Comparison of ENCODE assay signal across 8 cellular contexts in the genomic region with DNA sequence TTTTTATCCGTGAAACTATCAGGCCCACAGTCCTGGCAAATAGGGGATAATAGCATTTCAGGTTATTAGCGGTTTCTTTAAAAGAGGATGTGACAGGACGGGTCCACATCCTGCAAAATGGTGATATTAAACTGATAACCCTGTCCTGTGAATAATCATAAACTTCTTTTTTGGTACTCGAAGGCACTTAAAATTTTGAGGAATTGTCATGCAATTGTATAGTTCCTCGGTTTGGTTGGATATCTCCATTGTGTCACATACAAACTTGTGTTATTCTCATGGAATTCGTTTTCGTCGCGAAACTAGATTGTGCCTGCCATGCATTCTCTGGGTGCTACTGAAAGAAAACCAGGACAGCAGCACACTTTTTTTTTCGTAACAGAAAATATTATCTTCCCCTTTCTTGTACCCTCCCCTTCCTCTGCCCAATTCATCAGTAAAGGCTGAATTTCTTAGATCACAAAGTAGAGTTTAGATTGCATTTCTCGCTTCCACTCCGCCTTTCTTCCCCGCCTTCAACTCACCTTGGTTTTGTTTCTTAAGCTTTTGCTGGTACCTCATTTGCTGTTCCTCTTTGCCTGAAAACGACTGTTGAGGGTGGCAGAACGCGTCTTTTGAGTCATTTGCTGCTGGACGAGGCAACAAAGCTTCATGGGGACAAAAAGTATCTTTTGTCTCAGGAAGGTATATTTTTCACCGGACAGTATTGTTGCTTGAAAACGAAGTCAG. TPM values are rescaled to one million over a fixed set of nuclear protein-coding genes. Genes with fewer than 3 reads are reported as not detected.
DNase-seq lines count a peak whose midpoint lies in the region; ATAC-seq, FAIRE-seq and TF ChIP-seq lines count a peak whose summit lies in the region.

No MANE protein-coding gene starts in this region.

- H3K27me3 ChIP-seq in AG04450 (ENCODE audit: control insufficient read depth, insufficient read depth, low read length) = no peaks in the 10 kb centered on the region
- no peaks in the 10 kb centered on the region for H3K27me3 ChIP-seq in pancreas

- H3K27ac ChIP-seq in AG04450 (ENCODE audit: low read depth, low read length) = no peak overlapping the region
- H3K27ac ChIP-seq in pancreas = peak overlapping the region in 2 of 4 donors; percentile 81 to 88

- no peak for FAIRE-seq in pancreas (lab: Jason Lieb, UNC)

- no peaks in the 10 kb centered on the region for H3K36me3 ChIP-seq in pancreas

- peaks cover 0 to 6% (median 0%) of the 10 kb centered on the region in 3 donors for H3K4me1 ChIP-seq in pancreas

- DNase-seq in AG04450 (ENCODE audit: low read depth, low spot score) = no peak
- peak; percentile 57 for DNase-seq in OCI-M1 (lab: John Stamatoyannopoulos, UW)
- DNase-seq in epithelial cell of proximal tubule (ENCODE audit: low read depth) = no peak
- no peak for DNase-seq in pancreas
- no peak for DNase-seq in occipital lobe (lab: John Stamatoyannopoulos, UW)

- no peaks in the 10 kb centered on the region; the same call in none of the 2 replicates for H3K9me3 ChIP-seq in AG04450 (ENCODE audit: control insufficient read depth, insufficient read depth, low read length)
- H3K9me3 ChIP-seq in pancreas = no peaks in the 10 kb centered on the region

- H3K4me3 ChIP-seq in AG04450 (ENCODE audit: low read depth, low read length) (peak overlapping the region; percentile 95), epithelial cell of proximal tubule (ENCODE audit: low read depth, low read length) (peak overlapping the region; percentile 88), pancreas (peak overlapping the region; percentile 58 to 96 (median 90))

- POLR2A ChIA-PET in AG04450 (lab: Yijun Ruan, JAX) = no interaction called here

- intact Hi-C loops in pancreas (cut with DNase I) = no loop called here

- TF ChIP-seq CTCF in AG04450 (IDR thresholded peaks at IDR 0.05; ENCODE audit: low read depth, low read length) (no peak), epithelial cell of proximal tubule (conservative IDR thresholded peaks at IDR 0.05; ENCODE audit: low read depth, low read length) (no peak), pancreas (IDR thresholded peaks at IDR 0.05) (no peak)

- CTCF ChIA-PET in AG04450 (lab: Charles Lee) = no interaction called here

- no peak for TF ChIP-seq POLR2A in GM18505 (IDR thresholded peaks at IDR 0.05; ENCODE audit: borderline replicate concordance, extremely low read depth, insufficient read depth, insufficient read length)

- ATAC-seq in GM18505 (IDR thresholded peaks at IDR 0.05; ENCODE audit: unreplicated experiment) (peak; percentile 3), pancreas (no peak), HG02852 (IDR thresholded peaks at IDR 0.05; ENCODE audit: unreplicated experiment) (no peak), HG03457 (IDR thresholded peaks at IDR 0.05; ENCODE audit: unreplicated experiment) (no peak)

- WGBS in pancreas, 2 donors = 12 to 16% methylated on average over 19 of the region's 19 CpGs

RNA-seq across cellular contexts. Expression of a gene that starts 1.3 kb away (rescaled TPM):
- polyA plus RNA-seq in AG04450 (2011; rRNA removed) = 5.4 and 6.2 TPM in 2 replicates
- polyA minus RNA-seq in AG04450 (2011; rRNA and poly(A)+ RNA removed) = 4.9 and 7.2 TPM in 2 replicates
- 11.6 and 11.7 TPM in 2 replicates for total RNA-seq in epithelial cell of proximal tubule
- total RNA-seq in pancreas = 10 to 100 TPM in 2 of 6 donors, 1 to 10 TPM in 4; 4.6 to 18.0 (median 7.6) TPM
- 10 to 100 TPM in 1 of 2 donors, 1 to 10 TPM in 1; 3.2 to 11.6 TPM for polyA plus RNA-seq in pancreas
- 146 TPM for total RNA-seq in occipital lobe
